ENCODE assay signal across 8 cellular contexts in genomic region chr17:82881900-82882714, GRCh38. TPM values are rescaled to one million over a fixed set of nuclear protein-coding genes. Genes with fewer than 3 reads are reported as not detected.
DNase-seq lines count a peak whose midpoint lies in the region; ATAC-seq and TF ChIP-seq lines count a peak whose summit lies in the region.

No MANE protein-coding gene starts in this region.

- H3K4me3 Mint-ChIP-seq in activated naive CD4-positive, alpha-beta T cell treated with anti-CD3 and anti-CD28 coated beads, Interleukin-2, amount 10 ng/mL, durations not matched to agents 7 days and 5 days = peak overlapping the region; percentile 71
- no peak overlapping the region for H3K4me3 Mint-ChIP-seq in endodermal cell
- H3K4me3 Mint-ChIP-seq in naive B cell = peak overlapping the region in 7 of 8 donors; percentile 3 to 86 (median 74)

- H3K4me1 Mint-ChIP-seq in activated naive CD4-positive, alpha-beta T cell treated with anti-CD3 and anti-CD28 coated beads, Interleukin-2, amount 10 ng/mL, durations not matched to agents 7 days and 5 days = peaks cover 76% of the 10 kb centered on the region
- H3K4me1 Mint-ChIP-seq in endodermal cell (peaks cover 3% of the 10 kb centered on the region), naive B cell (peaks cover 57 to 79% (median 76%) of the 10 kb centered on the region in 3 donors)

- DNase-seq in activated naive CD4-positive, alpha-beta T cell treated with anti-CD3 and anti-CD28 coated beads, Interleukin-2, amount 10 ng/mL, durations not matched to agents 7 days and 5 days = no peak
- no peak for DNase-seq in activated naive CD4-positive, alpha-beta T cell treated with anti-CD3 and anti-CD28 coated beads, Interleukin-2, amount 50 U/mL, for 16 hours
- DNase-seq in endodermal cell (no peak), naive B cell (no peak), vagina (ENCODE audit: extremely low spot score in 2 of 2) (no peak)
- DNase-seq in NK-92 treated with Interleukin-12 subunit alpha and Interleukin-12 subunit beta, amount 100 ng/mL, for 24 hours (lab: John Stamatoyannopoulos, UW) = no peak
- no peak for DNase-seq in activated CD4-positive, alpha-beta T cell treated with anti-CD3 and anti-CD28 coated beads, Interleukin-2, amount 50 U/mL, for 4 hours

- WGBS in endodermal cell (ENCODE audit: insufficient coverage in 1 of 2, insufficient read length in 1 of 2), 2 experiments = 94 to 96% methylated on average over 12 to 17 of the region's 17 CpGs

- H3K27me3 Mint-ChIP-seq in activated naive CD4-positive, alpha-beta T cell treated with anti-CD3 and anti-CD28 coated beads, Interleukin-2, amount 10 ng/mL, durations not matched to agents 7 days and 5 days = no peaks in the 10 kb centered on the region
- H3K27me3 Mint-ChIP-seq in endodermal cell (ENCODE audit: insufficient read depth) = no peaks in the 10 kb centered on the region
- H3K27me3 Mint-ChIP-seq in naive B cell = peaks cover 6 to 32% (median 16%) of the 10 kb centered on the region in 3 donors

- no peak for ATAC-seq in naive B cell (ENCODE audit: low read depth in 2 of 2)
- no peak for ATAC-seq in HG03045 (IDR thresholded peaks at IDR 0.05; ENCODE audit: unreplicated experiment)

- H3K9ac ChIP-seq in endodermal cell (ENCODE audit: extremely low read depth, low read length, poor library complexity, severe bottlenecking) = no peak overlapping the region

- H3K36me3 ChIP-seq in endodermal cell (ENCODE audit: control insufficient read depth, insufficient read depth, low read length) (peaks cover 7% of the 10 kb centered on the region), vagina (no peaks in the 10 kb centered on the region)

- no peak overlapping the region for H3K27ac ChIP-seq in endodermal cell (ENCODE audit: low read depth, low read length)
- H3K27ac ChIP-seq in vagina = peak overlapping the region; percentile 62

- H3K27me3 ChIP-seq in endodermal cell (ENCODE audit: control insufficient read depth, insufficient read depth, low read length, poor library complexity, severe bottlenecking) (no peaks in the 10 kb centered on the region), vagina (no peaks in the 10 kb centered on the region)

- H3K4me3 ChIP-seq in endodermal cell (ENCODE audit: low read length) = no peak overlapping the region
- no peak overlapping the region for H3K4me3 ChIP-seq in vagina

- TF ChIP-seq CTCF in endodermal cell (conservative IDR thresholded peaks at IDR 0.05) (no peak), vagina (IDR thresholded peaks at IDR 0.05) (no peak)

- peak overlapping the region; percentile 93 for H3K27ac Mint-ChIP-seq in activated naive CD4-positive, alpha-beta T cell treated with anti-CD3 and anti-CD28 coated beads, Interleukin-2, amount 10 ng/mL, durations not matched to agents 7 days and 5 days
- H3K27ac Mint-ChIP-seq in endodermal cell = peak overlapping the region; percentile 45
- H3K27ac Mint-ChIP-seq in naive B cell = peak overlapping the region; percentile 70 to 100 (median 96)

- H3K9me3 ChIP-seq in endodermal cell (ENCODE audit: control insufficient read depth, low read length) (no peaks in the 10 kb centered on the region), vagina (no peaks in the 10 kb centered on the region)

- no peaks in the 10 kb centered on the region for H3K9me3 Mint-ChIP-seq in activated naive CD4-positive, alpha-beta T cell treated with anti-CD3 and anti-CD28 coated beads, Interleukin-2, amount 10 ng/mL, durations not matched to agents 7 days and 5 days
- H3K9me3 Mint-ChIP-seq in endodermal cell = no peaks in the 10 kb centered on the region
- no peaks in the 10 kb centered on the region for H3K9me3 Mint-ChIP-seq in naive B cell

- no peak for TF ChIP-seq POLR2A in vagina (IDR thresholded peaks at IDR 0.05)

- intact Hi-C loops in vagina (cut with DNase I) = no loop called here

- CTCF ChIA-PET in activated naive CD4-positive, alpha-beta T cell treated with anti-CD3 and anti-CD28 coated beads, Interleukin-2, amount 10 ng/mL, durations not matched to agents 7 days and 5 days (lab: Charles Lee) = interaction anchor here (0.7 to 2.0 kb wide), 2 partner anchors 18 to 318 kb away, joined by 3 to 7 read pairs; no protein-coding TSS in a partner anchor

- H3K36me3 Mint-ChIP-seq in activated naive CD4-positive, alpha-beta T cell treated with anti-CD3 and anti-CD28 coated beads, Interleukin-2, amount 10 ng/mL, durations not matched to agents 7 days and 5 days = peaks cover 34% of the 10 kb centered on the region
- H3K36me3 Mint-ChIP-seq in endodermal cell (ENCODE audit: low read depth) (peaks cover 28% of the 10 kb centered on the region), naive B cell (peaks cover 12 to 18% of the 10 kb centered on the region in 2 donors)

- no peaks in the 10 kb centered on the region for H3K4me1 ChIP-seq in endodermal cell (ENCODE audit: control insufficient read depth, insufficient read depth, low read length)
- peaks cover 47% of the 10 kb centered on the region for H3K4me1 ChIP-seq in vagina

RNA-seq across cellular contexts. Expression of gene ZNF750, which starts 42.3 kb away (rescaled TPM):
- not detected for total RNA-seq in endodermal cell
- polyA plus RNA-seq in endodermal cell (2013, experiment 1 of 2) = not detected
- polyA plus RNA-seq in endodermal cell (2013, experiment 2 of 2) = not detected
- polyA plus RNA-seq in naive B cell (ENCODE audit: low read depth in 6 of 6) = under 1 TPM in 1 of 6 donors, not detected in 5; 0.12 TPM
- 83.0 TPM for total RNA-seq in vagina

Comparison
In these comparisons a context has a peak if more than half of its experiments do, and no peak if none do; other contexts are left out.
1. H3K27ac Mint-ChIP-seq: peak in every context shown above with its lines; median percentile 96 in naive B cell; 93 in activated naive CD4-positive, alpha-beta T cell treated with anti-CD3 and anti-CD28 coated beads, Interleukin-2, amount 10 ng/mL, durations not matched to agents 7 days and 5 days; 45 in endodermal cell.
2. RNA of gene ZNF750, which starts 42.3 kb away (total RNA-seq): 83.0 TPM in vagina (single experiment); not detected in endodermal cell; every median in the first group is over 10 times any median in the second.